10 cellular contexts compared by ENCODE assay signal in genomic region chr5:119537704-119538103, GRCh38.
DNase-seq lines count a peak whose midpoint lies in the region; ATAC-seq, FAIRE-seq and TF ChIP-seq lines count a peak whose summit lies in the region.
"Had no signal": no experiment of that assay in that cellular context is flagged by ENCODE, and none has a peak within 500 bp of the region (broad histone marks: within the 10 kb centered on the region; RNA-seq: fewer than 3 reads in every experiment).

No MANE protein-coding gene starts in this region.

- TF ChIP-seq POLR2A in H54 (IDR thresholded peaks at IDR 0.05; ENCODE audit: low read depth, low read length), result no peak

- no peaks in the 10 kb centered on the region for H3K27me3 ChIP-seq in colonic mucosa

- H3K36me3 ChIP-seq in colonic mucosa, result no peaks in the 10 kb centered on the region

- H3K27ac ChIP-seq in colonic mucosa, result no peak overlapping the region

- TF ChIP-seq CTCF in GM10266 (IDR thresholded peaks at IDR 0.05; ENCODE audit: control insufficient read depth, insufficient read depth, low read depth, missing control alignments) (no peak), choroid plexus epithelial cell (conservative IDR thresholded peaks at IDR 0.05; ENCODE audit: low read depth, low read length) (no peak), colonic mucosa (IDR thresholded peaks at IDR 0.05) (no peak)

- FAIRE-seq in H54 (lab: Jason Lieb, UNC) (no peak), HTR-8/SVneo (lab: Jason Lieb, UNC) (no peak)

- H3K9me3 ChIP-seq in colonic mucosa, result no peaks in the 10 kb centered on the region

- peak; percentile 51 for DNase-seq in GM10266 (ENCODE audit: extremely low spot score)
- DNase-seq in choroid plexus epithelial cell (ENCODE audit: low read depth), result peak; percentile 51
- no peak for DNase-seq in colonic mucosa
- DNase-seq in D341Med (ENCODE audit: low spot score), result no peak
- no peak for DNase-seq in H54 (ENCODE audit: insufficient read length, low spot score)
- no peak for DNase-seq in HTR-8/SVneo (ENCODE audit: insufficient read length, low spot score)
- DNase-seq: activated naive CD8-positive, alpha-beta T cell treated with anti-CD3 and anti-CD28 coated beads, Interleukin-2, amount 10 ng/mL, durations not matched to agents 7 days and 5 days; immature natural killer cell had no signal

- peak; percentile 99 for ATAC-seq in GM19455 (IDR thresholded peaks at IDR 0.05; ENCODE audit: unreplicated experiment)
- ATAC-seq in HG03139 (IDR thresholded peaks at IDR 0.05; ENCODE audit: unreplicated experiment), result peak; percentile 99

- intact Hi-C loops in colonic mucosa (cut with DNase I), result no loop called here

- H3K9ac ChIP-seq in colonic mucosa (ENCODE audit: low read depth in 2 of 2, low read length in 2 of 2), result no peak overlapping the region

- H3K4me3 ChIP-seq in choroid plexus epithelial cell (ENCODE audit: low read depth, low read length) (no peak overlapping the region), colonic mucosa (no peak overlapping the region)

- H3K4me1 ChIP-seq in colonic mucosa, result no peaks in the 10 kb centered on the region

Comparison
In these comparisons a context has a peak if more than half of its experiments do, and no peak if none do; other contexts are left out.
1. DNase-seq: peak in GM10266 (single experiment) and choroid plexus epithelial cell (single experiment); none in colonic mucosa (single experiment), D341Med (single experiment), H54 (single experiment) and HTR-8/SVneo (single experiment).